Comparison of ENCODE assay signal across 22 cellular contexts in genomic region chr15:90757461-90757860, GRCh38. TPM values are rescaled to one million over a fixed set of nuclear protein-coding genes. Genes with fewer than 3 reads are reported as not detected.
A peak's percentile ranks its signal among the peaks of the same experiment; 100 is the strongest.
DNase-seq lines count a peak whose midpoint lies in the region; ATAC-seq, FAIRE-seq and TF ChIP-seq lines count a peak whose summit lies in the region.
"Had no signal": no experiment of that assay in that cellular context is flagged by ENCODE, and none has a peak within 500 bp of the region (broad histone marks: within the 10 kb centered on the region; RNA-seq: fewer than 3 reads in every experiment).

No MANE protein-coding gene starts in this region.

- BruUV-seq in HepG2 (replicated peaks; lab: Mats Ljungman, UMichigan) = no TSS peak

- H2BK15ac ChIP-seq in mesenchymal stem cell (ENCODE audit: low read depth, poor library complexity, severe bottlenecking) = no peak overlapping the region

- no peaks in the 10 kb centered on the region for H3K4me1 ChIP-seq in right lobe of liver
- no peaks in the 10 kb centered on the region for H3K4me1 ChIP-seq in HepG2 (ENCODE audit: insufficient read depth, low read length)
- H3K4me1 ChIP-seq in mesenchymal stem cell (ENCODE audit: control insufficient read depth, insufficient read depth, low read depth, low read length) = no peaks in the 10 kb centered on the region
- no peaks in the 10 kb centered on the region for H3K4me1 ChIP-seq in CD8-positive, alpha-beta memory T cell (ENCODE audit: insufficient read depth, low read length)
- H3K4me1 ChIP-seq: parathyroid adenoma had no signal

- H3K4me3 Mint-ChIP-seq in activated T-helper 17 cell treated with anti-CD3 and anti-CD28 coated beads, Interleukin-2, amount 50 U/mL, for 72 hours = no peak overlapping the region
- H3K4me3 Mint-ChIP-seq in T-cell = no peak overlapping the region
- no peak overlapping the region for H3K4me3 Mint-ChIP-seq in CD8-positive, alpha-beta memory T cell

- peaks cover 94% of the 10 kb centered on the region for H3K36me3 Mint-ChIP-seq in activated T-helper 17 cell treated with anti-CD3 and anti-CD28 coated beads, Interleukin-2, amount 50 U/mL, for 72 hours (ENCODE audit: low read depth)
- H3K36me3 Mint-ChIP-seq in T-cell = peaks cover 38% of the 10 kb centered on the region
- peaks cover 3 to 56% (median 15%) of the 10 kb centered on the region in 3 donors for H3K36me3 Mint-ChIP-seq in CD8-positive, alpha-beta memory T cell

- no peak overlapping the region for H2BK12ac ChIP-seq in mesenchymal stem cell (ENCODE audit: low read length in 2 of 2)

- DNase-seq in right lobe of liver (no peak), HepG2 (ENCODE audit: low spot score) (no peak), mesenchymal stem cell (no peak), T-cell (no peak), coronary artery (ENCODE audit: low spot score) (no peak)
- DNase-seq in CD8-positive, alpha-beta memory T cell = no peak
- DNase-seq: activated CD8-positive, alpha-beta memory T cell treated with anti-CD3 and anti-CD28 coated beads for 24 hours; activated effector memory CD4-positive, alpha-beta T cell treated with Interleukin-2 at 50 U/mL for 16 hours; amygdala; DND-41; GOT3; KBM-7; NCI-H1694; NCI-H774; testis had no signal

- H2AK5ac ChIP-seq in mesenchymal stem cell (ENCODE audit: low read length, severe bottlenecking) = no peak overlapping the region

- no peak overlapping the region for H4K91ac ChIP-seq in mesenchymal stem cell (ENCODE audit: low read length)

- WGBS in right lobe of liver (ENCODE audit: insufficient coverage, low coverage, low lambda C conversion rate, missing lambda C conversion rate) = 33% methylated on average over 1 of the region's 1 CpG
- 92% methylated on average over 1 of the region's 1 CpG for WGBS in HepG2 (ENCODE audit: low lambda C conversion rate)
- 85% methylated on average over 1 of the region's 1 CpG for WGBS in mesenchymal stem cell

- no peak for FAIRE-seq in HepG2 (lab: Jason Lieb, UNC)
- FAIRE-seq: frontal cortex, keratinocyte had no signal

- H3K23ac ChIP-seq in mesenchymal stem cell (ENCODE audit: low read length in 2 of 2) = no peak overlapping the region

- TF ChIP-seq POLR2A in right lobe of liver (IDR thresholded peaks at IDR 0.05) = no peak
- no peak for TF ChIP-seq POLR2A in HepG2 (IDR thresholded peaks at IDR 0.05; ENCODE audit: insufficient read depth in 1 of 2, low read depth in 2 of 2, low read length in 2 of 2)

- ATAC-seq in right lobe of liver = peak; percentile 51 to 77 (median 62)
- no peak for ATAC-seq in HepG2
- no peak for ATAC-seq in activated T-helper 17 cell treated with anti-CD3 and anti-CD28 coated beads, Interleukin-2, amount 50 U/mL, for 72 hours (replicated peaks)
- no peak for ATAC-seq in T-cell (replicated peaks in 1 of 4)
- ATAC-seq: sciatic nerve had no signal

- H3K79me1 ChIP-seq in mesenchymal stem cell (replicated peaks; ENCODE audit: low read length, poor library complexity, severe bottlenecking) = no peaks in the 10 kb centered on the region

- POLR2A ChIA-PET in HepG2 (lab: Yijun Ruan, JAX) = no interaction called here
- POLR2A ChIA-PET in T-cell (lab: Charles Lee) = no interaction called here
- POLR2A ChIA-PET in CD8-positive, alpha-beta memory T cell (lab: Charles Lee) = interaction anchor here (0.7 kb wide), 1 partner anchor 146 kb away, joined by 3 read pairs; the partner anchor contains the start of gene MAN2A2

- no peak overlapping the region for H2BK5ac ChIP-seq in mesenchymal stem cell (ENCODE audit: low read depth, low read length, poor library complexity, severe bottlenecking)

- H3K4me1 Mint-ChIP-seq in activated T-helper 17 cell treated with anti-CD3 and anti-CD28 coated beads, Interleukin-2, amount 50 U/mL, for 72 hours = peaks cover 15% of the 10 kb centered on the region
- peaks cover 0 to 3% (median 1%) of the 10 kb centered on the region in 3 donors for H3K4me1 Mint-ChIP-seq in T-cell
- H3K4me1 Mint-ChIP-seq in CD8-positive, alpha-beta memory T cell = peaks cover 0 to 5% (median 3%) of the 10 kb centered on the region in 3 donors

- H3K4ac ChIP-seq in mesenchymal stem cell (ENCODE audit: low read depth in 1 of 2, low read length in 2 of 2) = no peak overlapping the region

- CTCF ChIA-PET in HepG2 (lab: Yijun Ruan, JAX; ENCODE audit: low intra/inter-chr PET ratio, low total read pairs) = no interaction called here
- CTCF ChIA-PET in T-cell (lab: Charles Lee) = no interaction called here
- CTCF ChIA-PET in CD8-positive, alpha-beta memory T cell (lab: Charles Lee) = no interaction called here

- H3K27ac ChIP-seq in right lobe of liver (peak overlapping the region in 1 of 3 donors; percentile 9), HepG2 (ENCODE audit: extremely low read length, insufficient read depth, low read length) (no peak overlapping the region), mesenchymal stem cell (ENCODE audit: low read length, poor library complexity, severe bottlenecking) (no peak overlapping the region), coronary artery (no peak overlapping the region)
- no peak overlapping the region for H3K27ac ChIP-seq in CD8-positive, alpha-beta memory T cell (ENCODE audit: low read depth, low read length)
- H3K27ac ChIP-seq: cardiac muscle cell, parathyroid adenoma, testis had no signal

- TF ChIP-seq EP300 in HepG2 (IDR thresholded peaks at IDR 0.05; ENCODE audit: low read depth in 2 of 2, low read length in 2 of 2) = no peak
- TF ChIP-seq EP300 in HepG2 (CRISPR knock-in tag; IDR thresholded peaks at IDR 0.05; ENCODE audit: borderline replicate concordance) = no peak

- intact Hi-C loops in right lobe of liver (cut with DNase I) = no loop called here
- intact Hi-C loops in HepG2 (cut with micrococcal nuclease; ENCODE audit: unreplicated experiment) = no loop called here

- H3K79me2 ChIP-seq in HepG2 (ENCODE audit: insufficient read depth, low read length) = no peaks in the 10 kb centered on the region
- H3K79me2 ChIP-seq: parathyroid adenoma had no signal

- H2BK120ac ChIP-seq in mesenchymal stem cell (ENCODE audit: low read depth, low read length) = no peak overlapping the region

- in situ Hi-C loops in HepG2 (cut with HindIII; ENCODE audit: extremely low pct_ligation_motif_present, low pct_unique_long_range_greater_than_20kb) = no loop called here

- no peak for TF ChIP-seq RAD21 in HepG2 (CRISPR knock-in tag; IDR thresholded peaks at IDR 0.05)

- no peaks in the 10 kb centered on the region for H3K27me3 Mint-ChIP-seq in activated T-helper 17 cell treated with anti-CD3 and anti-CD28 coated beads, Interleukin-2, amount 50 U/mL, for 72 hours
- no peaks in the 10 kb centered on the region for H3K27me3 Mint-ChIP-seq in T-cell
- H3K27me3 Mint-ChIP-seq in CD8-positive, alpha-beta memory T cell = no peaks in the 10 kb centered on the region

- H3K14ac ChIP-seq in mesenchymal stem cell (ENCODE audit: low read length in 2 of 2) = no peak overlapping the region

- H3K27ac Mint-ChIP-seq in activated T-helper 17 cell treated with anti-CD3 and anti-CD28 coated beads, Interleukin-2, amount 50 U/mL, for 72 hours = peak overlapping the region; percentile 81
- H3K27ac Mint-ChIP-seq in T-cell = no peak overlapping the region
- H3K27ac Mint-ChIP-seq in CD8-positive, alpha-beta memory T cell = peak overlapping the region in 3 of 8 donors; percentile 36 to 65 (median 49)

- no peaks in the 10 kb centered on the region for H3K9me3 ChIP-seq in right lobe of liver
- no peaks in the 10 kb centered on the region for H3K9me3 ChIP-seq in HepG2 (ENCODE audit: low read length)
- H3K9me3 ChIP-seq in mesenchymal stem cell (ENCODE audit: control insufficient read depth, low read length) = no peaks in the 10 kb centered on the region
- H3K9me3 ChIP-seq in CD8-positive, alpha-beta memory T cell (ENCODE audit: low read length) = no peaks in the 10 kb centered on the region
- H3K9me3 ChIP-seq: testis had no signal

- TF ChIP-seq CTCF in right lobe of liver (IDR thresholded peaks at IDR 0.05) (no peak), HepG2 (CRISPR knock-in tag; IDR thresholded peaks at IDR 0.05) (no peak), coronary artery (IDR thresholded peaks at IDR 0.05) (no peak)

- H3K9ac ChIP-seq in HepG2 (ENCODE audit: insufficient read depth, low read depth, low read length) (no peak overlapping the region), mesenchymal stem cell (ENCODE audit: low read length) (no peak overlapping the region)
- H3K9ac ChIP-seq: parathyroid adenoma had no signal

- H2AFZ ChIP-seq in HepG2 (ENCODE audit: low read length) (no peak overlapping the region), mesenchymal stem cell (ENCODE audit: low read depth, low read length) (no peak overlapping the region)
- H2AFZ ChIP-seq: parathyroid adenoma had no signal

- no peaks in the 10 kb centered on the region for H3K9me3 Mint-ChIP-seq in activated T-helper 17 cell treated with anti-CD3 and anti-CD28 coated beads, Interleukin-2, amount 50 U/mL, for 72 hours
- H3K9me3 Mint-ChIP-seq in T-cell = no peaks in the 10 kb centered on the region
- no peaks in the 10 kb centered on the region for H3K9me3 Mint-ChIP-seq in CD8-positive, alpha-beta memory T cell

- H4K8ac ChIP-seq in mesenchymal stem cell (ENCODE audit: low read length) = peak overlapping the region; percentile 51

- H3K36me3 ChIP-seq in right lobe of liver (no peaks in the 10 kb centered on the region), HepG2 (replicated peaks in 1 of 2; ENCODE audit: control insufficient read depth in 1 of 2, insufficient read depth in 2 of 2, low read length in 2 of 2) (peaks cover 1 to 13% of the 10 kb centered on the region in 2 experiments; a peak in 3 of 5 replicates), mesenchymal stem cell (ENCODE audit: control insufficient read depth in 1 of 2, insufficient read depth in 2 of 2, low read depth in 1 of 2, low read length in 2 of 2) (no peaks in the 10 kb centered on the region)
- H3K36me3 ChIP-seq in CD8-positive, alpha-beta memory T cell (ENCODE audit: insufficient read depth, low read length) = no peaks in the 10 kb centered on the region
- H3K36me3 ChIP-seq: cardiac muscle cell had no signal

- H3K18ac ChIP-seq in mesenchymal stem cell (ENCODE audit: low read depth in 1 of 2, low read length in 2 of 2) = no peak overlapping the region

- H3K4me2 ChIP-seq in HepG2 (ENCODE audit: low read depth, low read length) (no peak overlapping the region), mesenchymal stem cell (ENCODE audit: low read length, poor library complexity, severe bottlenecking) (no peak overlapping the region)

- H4K20me1 ChIP-seq in HepG2 (ENCODE audit: insufficient read depth, low read length) = no peaks in the 10 kb centered on the region

- H3K27me3 ChIP-seq in right lobe of liver = no peaks in the 10 kb centered on the region
- H3K27me3 ChIP-seq in HepG2 (ENCODE audit: control insufficient read depth in 1 of 2, insufficient read depth in 2 of 2, low read length in 2 of 2) = no peaks in the 10 kb centered on the region
- H3K27me3 ChIP-seq in mesenchymal stem cell (ENCODE audit: control insufficient read depth in 1 of 2, insufficient read depth in 1 of 2, low read length in 2 of 2) = no peaks in the 10 kb centered on the region
- no peaks in the 10 kb centered on the region for H3K27me3 ChIP-seq in CD8-positive, alpha-beta memory T cell (ENCODE audit: insufficient read depth, low read length, poor library complexity, severe bottlenecking)
- H3K27me3 ChIP-seq: cardiac muscle cell, testis had no signal

- H3K4me3 ChIP-seq in right lobe of liver = no peak overlapping the region
- H3K4me3 ChIP-seq in HepG2 (replicated peaks in 1 of 3; ENCODE audit: insufficient read depth in 1 of 3, low read depth in 2 of 3, low read length in 3 of 3) = no peak overlapping the region
- no peak overlapping the region for H3K4me3 ChIP-seq in mesenchymal stem cell (ENCODE audit: insufficient read depth in 1 of 2, low read depth in 1 of 2, low read length in 2 of 2)
- no peak overlapping the region for H3K4me3 ChIP-seq in coronary artery
- no peak overlapping the region for H3K4me3 ChIP-seq in CD8-positive, alpha-beta memory T cell (ENCODE audit: low read length)
- H3K4me3 ChIP-seq: cardiac muscle cell, lung, testis had no signal

RNA-seq across cellular contexts. Expression of gene BLM, which starts 40.3 kb away (rescaled TPM):
- total RNA-seq in right lobe of liver (1 to 10 TPM in 2 of 6 experiments, under 1 TPM in 4; 0.20 to 2.3 (median 0.45) TPM), HepG2 (2016; rRNA removed; fragmentation: Illumina TruSeq; extraction: Trizol) (11.8 and 17.4 TPM in 2 replicates), T-cell (1 to 10 TPM; 4.9 to 9.4 (median 6.2) TPM)
- 2.2 and 2.6 TPM in 2 replicates for total RNA-seq in HepG2 (2016; cell fraction: cytosol; rRNA removed; fragmentation: Illumina TruSeq; extraction: Trizol; ENCODE audit: low read depth)
- 10.5 and 15.0 TPM in 2 replicates for total RNA-seq in HepG2 (2016; cell fraction: insoluble cytoplasmic fraction; rRNA removed; fragmentation: Illumina TruSeq; extraction: Trizol)
- 3.6 and 3.8 TPM in 2 replicates for total RNA-seq in HepG2 (2016; cell fraction: membrane; rRNA removed; fragmentation: Illumina TruSeq; extraction: Trizol)
- total RNA-seq in HepG2 (2016; cell fraction: nucleus; rRNA removed; fragmentation: Illumina TruSeq; extraction: Trizol) = 12.3 and 13.7 TPM in 2 replicates
- 2.8 and 5.1 TPM in 2 replicates for polyA plus RNA-seq in HepG2 (2011; rRNA removed)
- 1.1 and 1.5 TPM in 2 replicates for polyA plus RNA-seq in HepG2 (2011; cell fraction: cytosol; rRNA removed)
- 2.3 and 2.9 TPM in 2 replicates for polyA plus RNA-seq in HepG2 (2011; cell fraction: nucleus; rRNA removed)
- 0.87 and 4.0 TPM in 2 replicates for polyA plus RNA-seq in HepG2 (2012)
- polyA plus RNA-seq in HepG2 (2016; cell fraction: cytosol; fragmentation: Illumina TruSeq; extraction: Trizol; ENCODE audit: low read depth) = 0.60 and 0.83 TPM in 2 replicates
- 14.9 and 15.0 TPM in 2 replicates for polyA plus RNA-seq in HepG2 (2016; cell fraction: insoluble cytoplasmic fraction; fragmentation: Illumina TruSeq; extraction: Trizol; ENCODE audit: low read depth)
- 1.5 and 1.7 TPM in 2 replicates for polyA plus RNA-seq in HepG2 (2016; cell fraction: membrane; fragmentation: Illumina TruSeq; extraction: Trizol; ENCODE audit: low read depth)
- 15.5 and 15.9 TPM in 2 replicates for polyA plus RNA-seq in HepG2 (2016; cell fraction: nucleus; fragmentation: Illumina TruSeq; extraction: Trizol; ENCODE audit: insufficient read depth, low read depth)
- 4.0 and 28.3 TPM in 2 replicates for polyA minus RNA-seq in HepG2 (2011; rRNA and poly(A)+ RNA removed; ENCODE audit: low replicate concordance)
- polyA minus RNA-seq in HepG2 (2011; cell fraction: cytosol; rRNA and poly(A)+ RNA removed) = 2.6 and 3.3 TPM in 2 replicates
- polyA minus RNA-seq in HepG2 (2011; cell fraction: nucleus; rRNA and poly(A)+ RNA removed) = 4.2 and 5.9 TPM in 2 replicates
- total RNA-seq in activated T-helper 17 cell treated with anti-CD3 and anti-CD28 coated beads, Interleukin-2, amount 50 U/mL, for 72 hours = 10 to 100 TPM; 68.2 to 81.4 TPM
- 2.2 TPM for polyA plus RNA-seq in mesenchymal stem cell (2013, experiment 1 of 2)
- polyA plus RNA-seq in mesenchymal stem cell (2013, experiment 2 of 2) = 1.6 TPM
- 10 to 100 TPM; 37.0 to 37.6 TPM for total RNA-seq in CD8-positive, alpha-beta memory T cell
- 5.8 TPM for polyA plus RNA-seq in CD8-positive, alpha-beta memory T cell

Comparison
In these comparisons a context has a peak if more than half of its experiments do, and no peak if none do; other contexts are left out.
1. ATAC-seq: peak in right lobe of liver (4 of 4); none in HepG2 (single experiment), activated T-helper 17 cell treated with anti-CD3 and anti-CD28 coated beads, Interleukin-2, amount 50 U/mL, for 72 hours (single experiment) and T-cell (0 of 4).